Comparison of ENCODE assay signal across 24 cellular contexts in the genomic region with DNA sequence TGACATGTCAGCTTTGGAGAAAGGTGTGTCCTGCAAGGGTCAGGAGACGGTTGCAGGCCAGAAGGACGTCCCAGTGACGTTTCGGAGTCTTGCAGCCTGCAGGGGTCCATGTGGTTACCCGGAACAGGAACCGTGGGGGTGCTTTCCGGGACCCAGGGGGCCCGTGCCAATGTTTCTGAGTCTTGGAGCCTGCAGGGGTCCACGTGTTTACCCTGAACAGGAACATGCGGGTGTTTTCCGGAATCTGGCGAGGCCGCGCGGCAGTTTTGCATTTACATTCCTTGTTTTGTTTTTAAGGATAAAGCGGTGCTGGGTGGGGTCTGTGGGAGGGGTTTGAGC. TPM values are rescaled to one million over a fixed set of nuclear protein-coding genes. Genes with fewer than 3 reads are reported as not detected.
"Had no signal": no experiment of that assay in that cellular context is flagged by ENCODE, and none has a peak within 500 bp of the region (broad histone marks: within the 10 kb centered on the region; RNA-seq: fewer than 3 reads in every experiment).

No MANE protein-coding gene starts in this region.

- ATAC-seq: foreskin keratinocyte; heart right ventricle; left colon; mucosa of descending colon; natural killer cell treated with Interleukin-12 subunit alpha and Interleukin-12 subunit beta and Interleukin-15 and Interleukin-18, amount 100 ng/mL, for 72 hours; psoas muscle; right cardiac atrium; stimulated activated naive B cell treated with anti-CD40 and anti-IgM and Interleukin-4, amounts not matched to agents 10 μg/mL and 1 μg/mL and 100 μg/mL, for 72 hours had no signal

- H3K27me3 ChIP-seq: colonic mucosa, esophagus muscularis mucosa, foreskin keratinocyte, heart right ventricle, transverse colon, upper lobe of right lung, uterus had no signal

- DNase-seq: colonic mucosa; effector memory CD4-positive, alpha-beta T cell; foreskin keratinocyte; glutamatergic neuron; hippocampal formation; left colon; mesenchymal stem cell; mucosa of descending colon; naive B cell; stimulated activated CD4-positive, alpha-beta T cell treated with anti-CD3 and anti-CD28 coated beads, Interleukin-15, amount 100 ng/mL, for 24 hours; stimulated activated CD4-positive, alpha-beta T cell treated with anti-CD3 and anti-CD28 coated beads, Interleukin-2, amount 100 ng/mL, for 48 hours; stimulated activated naive B cell treated with anti-CD40 and anti-IgM and Interleukin-4, amounts not matched to agents 10 μg/mL and 1 μg/mL and 100 μg/mL, for 72 hours; transverse colon; upper lobe of right lung; uterus had no signal

- H3K9me3 ChIP-seq: colonic mucosa, esophagus muscularis mucosa, heart right ventricle, mucosa of descending colon, psoas muscle, transverse colon, upper lobe of right lung, uterus had no signal

- H3K27ac ChIP-seq: colonic mucosa, esophagus muscularis mucosa, foreskin keratinocyte, heart right ventricle, psoas muscle, transverse colon, upper lobe of right lung, uterus had no signal

- H3K4me1 ChIP-seq: colonic mucosa, esophagus muscularis mucosa, foreskin keratinocyte, heart right ventricle, psoas muscle, transverse colon, upper lobe of right lung, uterus had no signal

- H3K4me3 ChIP-seq: colonic mucosa, esophagus muscularis mucosa, heart right ventricle, mucosa of descending colon, psoas muscle, skin epidermis, transverse colon, upper lobe of right lung, uterus had no signal

- H3K36me3 ChIP-seq: colonic mucosa, transverse colon, upper lobe of right lung, uterus had no signal

RNA-seq across cellular contexts. Expression of gene NKD2, which starts 30.6 kb away (rescaled TPM):
- total RNA-seq: chondrocyte, endothelial cell of umbilical vein, epithelial cell of proximal tubule had no signal
